In genomic region chr5:89372176-89372575, GRCh38 we compare ENCODE assay signal across 17 cellular contexts.
"Had no signal": no experiment of that assay in that cellular context is flagged by ENCODE, and none has a peak within 500 bp of the region (broad histone marks: within the 10 kb centered on the region; RNA-seq: fewer than 3 reads in every experiment).

No MANE protein-coding gene starts in this region.

- H3K36me3 ChIP-seq: breast epithelium, heart left ventricle, right lobe of liver had no signal

- DNase-seq: activated CD4-positive, alpha-beta T cell treated with anti-CD3 and anti-CD28 coated beads for 48 hours; activated CD8-positive, alpha-beta memory T cell treated with anti-CD3 and anti-CD28 coated beads, Interleukin-2, amount 50 U/mL, for 4 hours; activated CD8-positive, alpha-beta T cell treated with anti-CD3 and anti-CD28 coated beads, Interleukin-2, amount 10 ng/mL, durations not matched to agents 7 days and 5 days; activated gamma-delta T cell treated with Interleukin-2 at 50 U/mL for 16 hours; activated T-cell treated with anti-CD3 and anti-CD28 coated beads, Interleukin-2, amount 50 U/mL, for 72 hours; amygdala; erythroblast; heart left ventricle; immature natural killer cell; mesendoderm; nucleus accumbens; psoas muscle; right lobe of liver; stimulated activated CD4-positive, alpha-beta T cell treated with anti-CD3 and anti-CD28 coated beads, Interleukin-12 subunit alpha, Interleukin-12 subunit beta, amount 100 ng/mL, for 4 hours; stimulated activated CD4-positive, alpha-beta T cell treated with anti-CD3 and anti-CD28 coated beads, Interleukin-2, amount 100 ng/mL, for 24 hours; T-helper 17 cell had no signal

- H3K9me3 ChIP-seq: breast epithelium, psoas muscle, right lobe of liver had no signal

- H3K27ac ChIP-seq: breast epithelium, heart left ventricle, psoas muscle, right lobe of liver had no signal

- H3K4me3 ChIP-seq: breast epithelium, heart left ventricle, psoas muscle, right lobe of liver had no signal

- H3K27me3 ChIP-seq: breast epithelium, heart left ventricle, right lobe of liver had no signal

- H3K4me1 ChIP-seq: breast epithelium, heart left ventricle, psoas muscle, right lobe of liver had no signal
